In genomic region chr14:53875337-53875897, GRCh38 we compare ENCODE assay signal across 16 cellular contexts.
A peak's percentile ranks its signal among the peaks of the same experiment; 100 is the strongest.
DNase-seq lines count a peak whose midpoint lies in the region; ATAC-seq, FAIRE-seq and TF ChIP-seq lines count a peak whose summit lies in the region.
"Had no signal": no experiment of that assay in that cellular context is flagged by ENCODE, and none has a peak within 500 bp of the region (broad histone marks: within the 10 kb centered on the region; RNA-seq: fewer than 3 reads in every experiment).

No MANE protein-coding gene starts in this region.

- TF ChIP-seq POLR2A in GM12892 (IDR thresholded peaks at IDR 0.05; ENCODE audit: low read depth, low read length) = no peak

- H3K4me3 ChIP-seq in effector memory CD4-positive, alpha-beta T cell (ENCODE audit: insufficient read depth, low read depth, low read length, poor library complexity, severe bottlenecking) = no peak overlapping the region
- H3K4me3 ChIP-seq: GM23338, PC-9 had no signal

- no peak overlapping the region for H3K27ac ChIP-seq in effector memory CD4-positive, alpha-beta T cell (ENCODE audit: insufficient read depth, low read length, poor library complexity, severe bottlenecking)
- H3K27ac ChIP-seq: C4-2B, PC-9 had no signal

- in situ Hi-C loops in GM13976 (cut with MboI; ENCODE audit: low sequenced_read_pairs, unreplicated experiment) = no loop called here

- no peaks in the 10 kb centered on the region for H3K27me3 ChIP-seq in effector memory CD4-positive, alpha-beta T cell (replicated peaks; ENCODE audit: control insufficient read depth, insufficient read depth, low read length, poor library complexity, severe bottlenecking)

- H3K9me3 ChIP-seq in effector memory CD4-positive, alpha-beta T cell (ENCODE audit: control insufficient read depth, low read length) = no peaks in the 10 kb centered on the region

- CTCF ChIA-PET in GM10248 (lab: Yijun Ruan, JAX) = interaction anchor here (1.3 to 1.8 kb wide), 3 partner anchors 9 to 18 kb away, joined by 4 to 5 read pairs (median 5); no protein-coding TSS in a partner anchor

- TF ChIP-seq CTCF in GM13976 (IDR thresholded peaks at IDR 0.05; ENCODE audit: borderline replicate concordance, control extremely low read depth, extremely low read depth, insufficient read depth, missing control alignments) (no peak), GM10248 (IDR thresholded peaks at IDR 0.05; ENCODE audit: control extremely low read depth, extremely low read depth, low read depth, missing control alignments) (no peak)

- H3K4me1 ChIP-seq in effector memory CD4-positive, alpha-beta T cell (ENCODE audit: control insufficient read depth, insufficient read depth, low read length, poor library complexity, severe bottlenecking) = no peaks in the 10 kb centered on the region

- ATAC-seq in left ventricle myocardium superior (peak; percentile 78), esophagus mucosa (no peak)
- ATAC-seq: GM23338 had no signal

- POLR2A ChIA-PET in GM10248 (lab: Yijun Ruan, JAX) = no interaction called here

- intact Hi-C loops in left ventricle myocardium superior (cut with micrococcal nuclease) = no loop called here

- DNase-seq in AG08395 (ENCODE audit: low spot score) = peak; percentile 18
- peak; percentile 4 for DNase-seq in GM13976 (ENCODE audit: low spot score)
- no peak for DNase-seq in left ventricle myocardium superior
- no peak for DNase-seq in effector memory CD4-positive, alpha-beta T cell
- DNase-seq in GM12892 (ENCODE audit: insufficient read length) = no peak
- DNase-seq in GM10248 (ENCODE audit: extremely low spot score) = no peak
- DNase-seq: NCI-H1048, NCI-H146, NCI-H2081 treated with DMSO at 0.1 percent for 48 hours, NCI-H524, PC-9 had no signal

- H3K36me3 ChIP-seq in effector memory CD4-positive, alpha-beta T cell (ENCODE audit: control insufficient read depth, insufficient read depth, low read length) = no peaks in the 10 kb centered on the region

- peak; percentile 88 for FAIRE-seq in endometrium (lab: Jason Lieb, UNC)
- no peak for FAIRE-seq in GM12892 (lab: Jason Lieb, UNC)
- FAIRE-seq: A204.1 had no signal

Comparison
In these comparisons a context has a peak if more than half of its experiments do, and no peak if none do; other contexts are left out.
1. DNase-seq: peak in AG08395 (single experiment) and GM13976 (single experiment); none in left ventricle myocardium superior (single experiment), effector memory CD4-positive, alpha-beta T cell (0 of 3), GM12892 (single experiment) and GM10248 (single experiment).